In the genomic region with DNA sequence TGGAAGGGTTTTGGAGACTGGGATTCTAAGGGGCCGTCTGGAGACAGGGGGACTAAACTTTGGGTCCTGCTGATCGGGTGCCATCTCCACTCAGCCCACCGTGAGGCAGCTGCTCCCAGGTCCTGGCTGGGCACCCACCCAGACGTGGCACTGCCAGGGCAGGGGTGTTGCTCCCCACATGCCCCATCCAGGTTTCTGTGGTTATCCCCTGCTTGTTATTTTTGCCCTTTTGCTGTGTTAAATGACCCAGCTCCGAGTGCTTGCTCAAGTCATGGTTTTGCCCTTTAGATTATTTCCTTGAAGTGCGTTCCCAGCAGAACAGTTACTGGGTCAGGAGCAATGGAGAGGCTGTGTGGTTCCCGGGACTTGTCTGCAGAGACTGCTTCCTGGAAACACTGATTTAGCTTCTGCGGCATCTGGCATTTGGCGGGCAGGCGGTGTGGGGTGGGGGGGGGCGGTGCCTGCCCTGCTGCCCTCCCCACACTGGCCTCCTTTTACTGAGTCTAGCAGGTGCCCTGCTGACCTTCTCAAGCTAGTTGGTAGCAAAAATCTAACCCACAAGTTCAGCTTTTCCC, we compare ENCODE assay signal across 10 cellular contexts. TPM values are rescaled to one million over a fixed set of nuclear protein-coding genes. Genes with fewer than 3 reads are reported as not detected.
DNase-seq lines count a peak whose midpoint lies in the region; ATAC-seq and TF ChIP-seq lines count a peak whose summit lies in the region.
"Had no signal": no experiment of that assay in that cellular context is flagged by ENCODE, and none has a peak within 500 bp of the region (broad histone marks: within the 10 kb centered on the region; RNA-seq: fewer than 3 reads in every experiment).

No MANE protein-coding gene starts in this region.

- no peak overlapping the region for H3K14ac ChIP-seq in H9 (ENCODE audit: insufficient read depth, low read length)

- peak overlapping the region; percentile 93 for H3K27ac Mint-ChIP-seq in nephron progenitor cell
- no peak overlapping the region for H3K27ac Mint-ChIP-seq in H9
- H3K27ac Mint-ChIP-seq: T-helper 17 cell had no signal

- H3K36me3 ChIP-seq in cardiac muscle cell: no peaks in the 10 kb centered on the region

- peaks cover 58% of the 10 kb centered on the region for H3K4me1 Mint-ChIP-seq in nephron progenitor cell
- peaks cover 6 to 16% of the 10 kb centered on the region in 2 experiments for H3K4me1 Mint-ChIP-seq in H9

- H3K27ac ChIP-seq in cardiac muscle cell (peak overlapping the region; percentile 27), H9 (ENCODE audit: insufficient read length, low read depth, low read length) (no peak overlapping the region)

- H3K79me1 ChIP-seq in H9 (ENCODE audit: insufficient read depth, low read depth, low read length, poor library complexity, severe bottlenecking): no peaks in the 10 kb centered on the region

- DNase-seq in cardiac muscle cell (ENCODE audit: low read depth in 1 of 2, low spot score in 1 of 2): peak in 1 of 2 donors; percentile 29
- DNase-seq in Right ventricle myocardium inferior (ENCODE audit: missing footprints): no peak
- DNase-seq in epithelial cell of proximal tubule (ENCODE audit: low read depth): no peak
- no peak for DNase-seq in nephron progenitor cell
- DNase-seq in RPMI8226: no peak
- no peak for DNase-seq in A172 (ENCODE audit: low spot score)
- DNase-seq in cerebellar nuclear complex (lab: John Stamatoyannopoulos, UW): no peak
- no peak for DNase-seq in H9
- DNase-seq: stimulated activated CD4-positive, alpha-beta T cell treated with anti-CD3 and anti-CD28 coated beads, Interleukin-15, amount 100 ng/mL, for 24 hours; T-helper 17 cell had no signal

- H3K9me3 Mint-ChIP-seq in nephron progenitor cell (peaks cover under 1% of the 10 kb centered on the region), H9 (no peaks in the 10 kb centered on the region; a peak in 1 of 5 replicates)

- intact Hi-C loops in Right ventricle myocardium inferior (cut with DNase I): no loop called here

- TF ChIP-seq CTCF in cardiac muscle cell (IDR thresholded peaks at IDR 0.05; ENCODE audit: low read depth, low read length) (no peak), epithelial cell of proximal tubule (conservative IDR thresholded peaks at IDR 0.05; ENCODE audit: low read depth, low read length) (no peak), nephron progenitor cell (IDR thresholded peaks at IDR 0.05) (no peak), H9 (conservative IDR thresholded peaks at IDR 0.05) (no peak)

- H3K4me2 ChIP-seq in H9 (ENCODE audit: insufficient read depth, insufficient read length, low read length): no peak overlapping the region

- H3K4me1 ChIP-seq in cardiac muscle cell (ENCODE audit: low read depth) (no peaks in the 10 kb centered on the region), H9 (ENCODE audit: insufficient read depth, low read length) (no peaks in the 10 kb centered on the region)

- no peak overlapping the region for H3K23ac ChIP-seq in H9 (ENCODE audit: insufficient read length, low read depth, low read length)

- H3K9ac ChIP-seq in H9 (ENCODE audit: extremely low read depth, insufficient read length, low read length): no peak overlapping the region

- no peak overlapping the region for H2BK12ac ChIP-seq in H9 (ENCODE audit: insufficient read length, low read depth, low read length)

- no peak overlapping the region for H3K4me3 ChIP-seq in cardiac muscle cell
- peak overlapping the region; percentile 5 for H3K4me3 ChIP-seq in epithelial cell of proximal tubule (ENCODE audit: low read depth, low read length)

- no peak overlapping the region for H4K5ac ChIP-seq in H9 (ENCODE audit: insufficient read length, low read depth, low read length)

- H3K23me2 ChIP-seq in H9 (ENCODE audit: insufficient read length, low read depth, low read length, poor library complexity, severe bottlenecking): no peaks in the 10 kb centered on the region

- H4K91ac ChIP-seq in H9 (ENCODE audit: insufficient read length, low read depth, low read length): no peak overlapping the region

- H2AFZ ChIP-seq in H9 (ENCODE audit: low read length): no peak overlapping the region

- no peak for ATAC-seq in Right ventricle myocardium inferior
- ATAC-seq: T-helper 17 cell had no signal

- H4K8ac ChIP-seq in H9 (replicated peaks; ENCODE audit: insufficient read length, low read depth, low read length): no peak overlapping the region

- H3K4ac ChIP-seq in H9 (ENCODE audit: low read depth, low read length): no peak overlapping the region

- no peak overlapping the region for H3T11ph ChIP-seq in H9 (ENCODE audit: low read length)

- no peak overlapping the region for H2BK120ac ChIP-seq in H9 (ENCODE audit: low read depth, low read length, poor library complexity, severe bottlenecking)

- H3K4me3 Mint-ChIP-seq in nephron progenitor cell (peak overlapping the region; percentile 50), H9 (no peak overlapping the region)

- H3K27me3 Mint-ChIP-seq in nephron progenitor cell (ENCODE audit: low read depth, poor library complexity) (no peaks in the 10 kb centered on the region), H9 (ENCODE audit: low read depth) (no peaks in the 10 kb centered on the region)
- H3K27me3 Mint-ChIP-seq: T-helper 17 cell had no signal

- H3K18ac ChIP-seq in H9 (ENCODE audit: insufficient read length, low read depth, low read length): no peak overlapping the region

- H3K36me3 Mint-ChIP-seq in nephron progenitor cell (ENCODE audit: low read depth) (peaks cover 8% of the 10 kb centered on the region), H9 (ENCODE audit: insufficient read depth in 1 of 3, low read depth in 3 of 3) (peaks cover 5 to 7% (median 5%) of the 10 kb centered on the region in 3 experiments; a peak in 5 of 7 replicates)

- no peak overlapping the region for H3K56ac ChIP-seq in H9 (ENCODE audit: insufficient read length, low read depth, low read length)

- WGBS in H9 (ENCODE audit: extremely low coverage, insufficient read length, low lambda C conversion rate): no CpG with 5 or more reads among the region's 11 CpGs

- peaks cover 14% of the 10 kb centered on the region; the same call in 1 of the 2 replicates for H3K79me2 ChIP-seq in H9 (ENCODE audit: insufficient read depth, low read length)

- H2BK5ac ChIP-seq in H9 (ENCODE audit: insufficient read length, low read length): no peak overlapping the region

- H2AK5ac ChIP-seq in H9 (ENCODE audit: insufficient read length, low read length): no peak overlapping the region

- H3K27me3 ChIP-seq in cardiac muscle cell: no peaks in the 10 kb centered on the region
- no peaks in the 10 kb centered on the region for H3K27me3 ChIP-seq in H9 (ENCODE audit: insufficient read depth, low read length)

- H2BK15ac ChIP-seq in H9 (ENCODE audit: low read depth, low read length): no peak overlapping the region

- H3K9me3 ChIP-seq in cardiac muscle cell (ENCODE audit: low read depth): no peaks in the 10 kb centered on the region
- no peaks in the 10 kb centered on the region for H3K9me3 ChIP-seq in H9 (ENCODE audit: control insufficient read depth, low read depth, low read length)

- H4K20me1 ChIP-seq in H9 (ENCODE audit: control insufficient read depth, insufficient read depth, insufficient read length): no peaks in the 10 kb centered on the region

- H2BK20ac ChIP-seq in H9 (ENCODE audit: low read depth, low read length, poor library complexity, severe bottlenecking): no peak overlapping the region

RNA-seq across cellular contexts. Expression of a gene that starts 1.9 kb away (rescaled TPM):
- 51.7 and 58.5 TPM in 2 replicates for total RNA-seq in cardiac muscle cell
- polyA plus RNA-seq in cardiac muscle cell: 221 and 286 TPM in 2 replicates
- 144 TPM for total RNA-seq in Right ventricle myocardium inferior
- total RNA-seq in epithelial cell of proximal tubule: 16.6 and 23.3 TPM in 2 replicates
- 3.1 and 8.0 TPM in 2 replicates for total RNA-seq in A172 (2014; rRNA removed; shearing (Covaris generic))
- total RNA-seq in H9 (2021): 106 and 107 TPM in 2 replicates

RNA-seq across cellular contexts. Expression of a gene that starts 21.0 kb away (rescaled TPM):
- total RNA-seq in cardiac muscle cell (118 and 139 TPM in 2 replicates), Right ventricle myocardium inferior (110 TPM), epithelial cell of proximal tubule (48.8 and 58.9 TPM in 2 replicates), H9 (2021) (23.1 and 27.5 TPM in 2 replicates)
- 49.4 and 63.8 TPM in 2 replicates for polyA plus RNA-seq in cardiac muscle cell
- total RNA-seq in A172 (2014; rRNA removed; shearing (Covaris generic)): 53.3 and 80.8 TPM in 2 replicates

RNA-seq across cellular contexts. Expression of a gene that starts 28.1 kb away (rescaled TPM):
- total RNA-seq in cardiac muscle cell: 2.5 and 3.2 TPM in 2 replicates
- polyA plus RNA-seq in cardiac muscle cell: 3.0 and 6.0 TPM in 2 replicates
- 24.6 TPM for total RNA-seq in Right ventricle myocardium inferior
- 16.6 and 82.0 TPM in 2 replicates for total RNA-seq in epithelial cell of proximal tubule
- total RNA-seq in A172 (2014; rRNA removed; shearing (Covaris generic)): not detected in 2 replicates
- 1.9 and 2.5 TPM in 2 replicates for total RNA-seq in H9 (2021)
- total RNA-seq: T-helper 17 cell had no signal

RNA-seq across cellular contexts. Expression of a gene that starts 49.0 kb away (rescaled TPM):
- total RNA-seq in cardiac muscle cell: 0.56 and 4.0 TPM in 2 replicates
- 0.72 and 1.8 TPM in 2 replicates for polyA plus RNA-seq in cardiac muscle cell
- 20.5 TPM for total RNA-seq in Right ventricle myocardium inferior
- total RNA-seq in epithelial cell of proximal tubule: 0.29 and 2.2 TPM in 2 replicates
- 1.0 and 1.2 TPM in 2 replicates for total RNA-seq in A172 (2014; rRNA removed; shearing (Covaris generic))
- 5.3 and 7.7 TPM in 2 replicates for total RNA-seq in H9 (2021)

RNA-seq across cellular contexts. Expression of a gene that starts 52.7 kb away (rescaled TPM):
- total RNA-seq in cardiac muscle cell: 79.1 and 103 TPM in 2 replicates
- 106 and 246 TPM in 2 replicates for polyA plus RNA-seq in cardiac muscle cell
- total RNA-seq in Right ventricle myocardium inferior: 118 TPM
- 134 and 169 TPM in 2 replicates for total RNA-seq in epithelial cell of proximal tubule
- 97.9 and 102 TPM in 2 replicates for total RNA-seq in A172 (2014; rRNA removed; shearing (Covaris generic))
- total RNA-seq in H9 (2021): 458 and 468 TPM in 2 replicates
